Comparison of ENCODE assay signal across 25 cellular contexts in the genomic region with DNA sequence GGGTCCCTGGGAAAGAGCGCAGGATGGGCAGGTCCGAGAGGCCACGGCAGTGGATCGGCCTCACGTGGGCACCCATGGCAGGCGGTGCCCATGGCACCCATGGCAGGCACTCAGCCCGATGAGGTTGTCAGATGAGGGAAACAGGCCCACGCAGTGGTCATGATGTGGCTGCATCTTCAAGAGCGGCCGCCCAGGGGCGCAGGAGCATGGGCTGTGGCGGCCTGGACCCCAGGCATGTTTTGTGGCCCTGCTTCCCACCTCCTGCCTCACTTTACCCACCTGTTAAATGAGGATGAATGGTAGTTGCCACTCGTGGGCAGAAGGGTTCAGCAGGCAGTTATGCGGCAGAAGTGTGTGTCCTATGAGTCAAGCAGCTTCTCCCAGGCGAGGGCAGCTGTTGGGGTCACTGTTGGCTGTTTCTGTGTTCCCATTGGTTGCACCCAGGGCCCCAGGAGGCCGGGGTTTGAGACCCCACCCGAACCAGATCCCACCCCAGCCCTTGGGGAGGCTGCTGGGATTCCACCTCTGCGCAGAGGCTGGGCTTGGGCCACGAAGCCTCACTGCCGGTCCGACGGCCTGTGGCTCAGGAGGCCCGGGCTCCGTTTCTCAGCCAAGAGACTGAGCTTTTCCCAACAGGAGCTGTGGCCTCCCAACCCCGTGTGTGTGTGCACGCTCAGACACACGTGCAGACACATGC.
"Had no signal": no experiment of that assay in that cellular context is flagged by ENCODE, and none has a peak within 500 bp of the region (broad histone marks: within the 10 kb centered on the region; RNA-seq: fewer than 3 reads in every experiment).

No MANE protein-coding gene starts in this region.

- H3K9me3 Mint-ChIP-seq: activated CD4-positive, alpha-beta T cell treated with anti-CD3 and anti-CD28 coated beads, Interleukin-2, amount 10 ng/mL, durations not matched to agents 7 days and 5 days; dendritic cell treated with granulocyte-macrophage colony-stimulating factor and Interleukin-4, amounts not matched to agents 40 ng/mL and 50 ng/mL, for 4 days; mesothelial cell of epicardium; nephron; T-helper 2 cell treated with Interferon-gamma antibody and Interleukin-4, amounts not matched to agents 5 μg/mL and 100 μg/mL, for 36 hours had no signal

- H3K27me3 ChIP-seq: adrenal gland, ascending aorta, brain microvascular endothelial cell, right lobe of liver, upper lobe of left lung had no signal

- H3K36me3 ChIP-seq: right lobe of liver had no signal

- H3K9me3 ChIP-seq: adrenal gland, ascending aorta, right lobe of liver, thoracic aorta, upper lobe of left lung had no signal

- DNase-seq: activated CD4-positive, alpha-beta T cell treated with anti-CD3 and anti-CD28 coated beads, Interleukin-2, amount 10 ng/mL, durations not matched to agents 7 days and 5 days; activated CD4-positive, CD25-positive, alpha-beta regulatory T cell treated with anti-CD3 and anti-CD28 coated beads, Interleukin-2, amount 50 U/mL, for 72 hours; activated gamma-delta T cell treated with Interleukin-2 at 50 U/mL for 16 hours; activated T-cell treated with anti-CD3 and anti-CD28 coated beads, Interleukin-2, amount 50 U/mL, for 1 hour; brain microvascular endothelial cell; effector CD8-positive, alpha-beta T cell; hippocampal formation; kidney glomerular epithelial cell; left ventricle myocardium superior; stimulated activated CD4-positive, alpha-beta T cell treated with anti-CD3 and anti-CD28 coated beads, Interleukin-4, amount 100 ng/mL, for 1 hour; stimulated activated naive CD4-positive, alpha-beta T cell; WERI-Rb-1 had no signal

- H3K27me3 Mint-ChIP-seq: activated CD4-positive, alpha-beta T cell treated with anti-CD3 and anti-CD28 coated beads, Interleukin-2, amount 10 ng/mL, durations not matched to agents 7 days and 5 days; activated naive CD8-positive, alpha-beta T cell; dendritic cell treated with granulocyte-macrophage colony-stimulating factor and Interleukin-4, amounts not matched to agents 40 ng/mL and 50 ng/mL, for 4 days had no signal

- FAIRE-seq: frontal cortex, TTC549 had no signal

- H3K36me3 Mint-ChIP-seq: activated naive CD8-positive, alpha-beta T cell had no signal

- H3K4me1 ChIP-seq: ascending aorta, right lobe of liver, upper lobe of left lung had no signal

- H3K27ac ChIP-seq: ascending aorta, brain microvascular endothelial cell, right lobe of liver, thoracic aorta, upper lobe of left lung, WERI-Rb-1 had no signal

- H3K27ac Mint-ChIP-seq: activated CD4-positive, alpha-beta T cell treated with anti-CD3 and anti-CD28 coated beads, Interleukin-2, amount 10 ng/mL, durations not matched to agents 7 days and 5 days; activated naive CD8-positive, alpha-beta T cell; dendritic cell treated with granulocyte-macrophage colony-stimulating factor and Interleukin-4, amounts not matched to agents 40 ng/mL and 50 ng/mL, for 4 days; mesothelial cell of epicardium; nephron; T-helper 2 cell treated with Interferon-gamma antibody and Interleukin-4, amounts not matched to agents 5 μg/mL and 100 μg/mL, for 36 hours had no signal

- H3K4me3 ChIP-seq: adrenal gland, ascending aorta, right lobe of liver, thoracic aorta, upper lobe of left lung had no signal

- H3K4me3 Mint-ChIP-seq: activated CD4-positive, alpha-beta T cell treated with anti-CD3 and anti-CD28 coated beads, Interleukin-2, amount 10 ng/mL, durations not matched to agents 7 days and 5 days; activated naive CD8-positive, alpha-beta T cell; dendritic cell treated with granulocyte-macrophage colony-stimulating factor and Interleukin-4, amounts not matched to agents 40 ng/mL and 50 ng/mL, for 4 days; mesothelial cell of epicardium; nephron; T-helper 2 cell treated with Interferon-gamma antibody and Interleukin-4, amounts not matched to agents 5 μg/mL and 100 μg/mL, for 36 hours had no signal

- ATAC-seq: esophagus mucosa, left ventricle myocardium superior had no signal
